In genomic region chr18:853471-853870, GRCh38 we compare ENCODE assay signal across 21 cellular contexts. TPM values are rescaled to one million over a fixed set of nuclear protein-coding genes. Genes with fewer than 3 reads are reported as not detected.
"Had no signal": no experiment of that assay in that cellular context is flagged by ENCODE, and none has a peak within 500 bp of the region (broad histone marks: within the 10 kb centered on the region; RNA-seq: fewer than 3 reads in every experiment).

No MANE protein-coding gene starts in this region.

- H3K9me3 ChIP-seq: SJSA1 had no signal

- H3K27me3 ChIP-seq: SJSA1 had no signal

- DNase-seq: Kasumi-1, NCI-H1092, NCI-H1105 treated with DMSO at 0.1 percent for 48 hours, NCI-H1417 treated with DMSO at 0.1 percent for 48 hours, NCI-H146, NCI-H1694 treated with DMSO at 0.1 percent for 48 hours, NCI-H1930, NCI-H2081, NCI-H2107, NCI-H2227 treated with DMSO at 0.1 percent for 48 hours, NCI-H524, NCI-H69, NCI-H774, Right ventricle myocardium superior, RPMI8226, SIG-M5 had no signal

- H3K4me3 ChIP-seq: SJSA1, SK-N-MC had no signal

- H3K36me3 ChIP-seq: SJSA1 had no signal

- H3K27ac ChIP-seq: KMS-11, SJSA1, SK-N-MC had no signal

RNA-seq across cellular contexts. Expression of gene ADCYAP1, which starts 51.2 kb away (rescaled TPM):
- total RNA-seq: HT-29, MCF 10A, Right ventricle myocardium superior, SJSA1 had no signal
